In the genomic region with DNA sequence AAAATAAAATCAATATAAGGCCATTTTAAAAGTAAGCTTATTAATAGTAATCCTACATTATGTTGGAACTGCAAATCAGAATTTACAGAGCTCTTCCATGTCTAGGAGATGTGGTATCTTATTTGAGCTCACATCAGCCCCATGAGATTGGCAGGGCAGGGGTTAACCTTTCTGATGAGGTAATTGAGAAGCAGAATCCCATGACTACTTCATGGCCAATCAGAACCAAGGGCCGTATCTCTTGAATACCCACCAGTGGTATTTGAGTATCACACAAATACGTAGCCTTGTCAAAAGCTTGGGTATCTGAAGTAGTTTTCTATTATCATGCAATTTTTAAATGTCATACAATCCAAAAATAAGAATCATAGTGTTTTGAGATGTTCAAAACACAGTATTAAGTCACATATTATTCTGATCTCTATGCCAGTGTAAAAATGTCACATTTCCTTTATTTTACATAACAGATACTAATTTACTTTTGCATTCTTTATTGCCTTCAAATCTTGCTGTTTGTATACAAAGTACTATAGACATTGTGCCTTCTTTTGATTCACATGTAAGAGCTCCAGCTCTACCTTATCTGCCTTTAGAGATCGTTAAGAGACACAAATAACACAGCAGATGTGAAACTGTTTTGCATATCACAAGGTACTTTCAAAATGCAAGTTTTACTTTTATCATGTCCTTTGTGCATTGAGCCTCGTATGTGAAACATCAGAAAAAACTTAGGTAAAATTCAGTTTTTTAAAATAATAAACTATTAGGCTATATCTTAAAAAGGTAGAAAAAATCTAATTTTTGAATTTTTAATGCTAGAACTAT, we compare ENCODE assay signal across 11 cellular contexts.
A peak's percentile ranks its signal among the peaks of the same experiment; 100 is the strongest.
DNase-seq lines count a peak whose midpoint lies in the region; ATAC-seq, FAIRE-seq and TF ChIP-seq lines count a peak whose summit lies in the region.
"Had no signal": no experiment of that assay in that cellular context is flagged by ENCODE, and none has a peak within 500 bp of the region (broad histone marks: within the 10 kb centered on the region; RNA-seq: fewer than 3 reads in every experiment).

No MANE protein-coding gene starts in this region.

- H3K27me3 ChIP-seq in tibial artery, result no peaks in the 10 kb centered on the region
- H3K27me3 ChIP-seq: upper lobe of right lung had no signal

- H3K27ac ChIP-seq in tibial artery, result peak overlapping the region; percentile 16 to 33
- H3K27ac ChIP-seq: upper lobe of right lung had no signal

- ATAC-seq in left cardiac atrium (peak; percentile 69 to 76), Right ventricle myocardium superior (ENCODE audit: poor library complexity) (no peak), HG02759 (IDR thresholded peaks at IDR 0.05; ENCODE audit: unreplicated experiment) (peak; percentile 76), HG03571 (IDR thresholded peaks at IDR 0.05; ENCODE audit: unreplicated experiment) (peak; percentile 84)
- ATAC-seq: upper lobe of right lung had no signal

- no peak overlapping the region for H3K4me3 ChIP-seq in tibial artery
- H3K4me3 ChIP-seq: upper lobe of right lung had no signal

- H3K4me1 ChIP-seq in tibial artery, result peaks cover 0 to 1% (median 0%) of the 10 kb centered on the region in 4 donors
- H3K4me1 ChIP-seq: upper lobe of right lung had no signal

- DNase-seq in left cardiac atrium, result no peak
- no peak for DNase-seq in Right ventricle myocardium superior
- no peak for DNase-seq in tibial artery
- no peak for DNase-seq in activated CD4-positive, alpha-beta T cell treated with anti-CD3 and anti-CD28 coated beads for 4 hours
- no peak for DNase-seq in DMS79 treated with DMSO at 0.1 percent for 48 hours (lab: John Stamatoyannopoulos, UW)
- DNase-seq in RCC 7860 (ENCODE audit: low spot score), result no peak
- DNase-seq: NCI-H2029, occipital lobe, upper lobe of right lung had no signal

- H3K9me3 ChIP-seq in tibial artery, result no peaks in the 10 kb centered on the region
- H3K9me3 ChIP-seq: upper lobe of right lung had no signal

- no peak for FAIRE-seq in RCC 7860 (lab: Jason Lieb, UNC)

- no peak for TF ChIP-seq CTCF in tibial artery (IDR thresholded peaks at IDR 0.05)

- H3K36me3 ChIP-seq in tibial artery, result peaks cover 0 to 10% (median 8%) of the 10 kb centered on the region in 3 donors
- H3K36me3 ChIP-seq: upper lobe of right lung had no signal

- intact Hi-C loops in left cardiac atrium (cut with DNase I), result no loop called here
- intact Hi-C loops in Right ventricle myocardium superior (cut with DNase I), result no loop called here
- intact Hi-C loops in tibial artery (cut with DNase I; ENCODE audit: low total_unique reads), result no loop called here
